Comparison of ENCODE assay signal across 38 cellular contexts in the genomic region with DNA sequence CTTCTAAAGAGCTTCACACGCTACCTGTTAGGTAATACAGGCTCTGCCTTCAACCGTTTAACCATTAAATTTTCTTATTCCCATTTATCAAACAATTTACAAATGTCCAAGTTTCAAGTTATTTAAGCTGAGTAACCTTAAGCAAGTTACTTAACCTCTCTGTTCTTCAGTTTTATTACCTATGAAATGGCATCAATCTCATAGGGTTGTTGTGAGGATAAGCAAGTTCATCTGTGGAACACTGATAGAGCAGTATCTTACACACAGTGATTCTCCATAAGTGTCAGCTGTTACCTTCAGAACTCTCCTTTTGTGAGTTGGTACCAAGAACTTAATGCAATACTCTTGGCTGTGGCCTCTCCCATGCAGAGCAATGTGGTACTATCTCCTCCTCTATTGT. TPM values are rescaled to one million over a fixed set of nuclear protein-coding genes. Genes with fewer than 3 reads are reported as not detected.
"Had no signal": no experiment of that assay in that cellular context is flagged by ENCODE, and none has a peak within 500 bp of the region (broad histone marks: within the 10 kb centered on the region; RNA-seq: fewer than 3 reads in every experiment).

No MANE protein-coding gene starts in this region.

- H3K36me3 ChIP-seq: MG63 had no signal

- H3K9me3 ChIP-seq: MG63 had no signal

- DNase-seq: Karpas-422, Kasumi-1, MG63, MM.1S, MV-4-11, NCI-H1048, NCI-H1092, NCI-H1092 treated with DMSO at 0.1 percent for 48 hours, NCI-H1105, NCI-H1105 treated with DMSO at 0.1 percent for 48 hours, NCI-H1417, NCI-H1417 treated with DMSO at 0.1 percent for 48 hours, NCI-H1436, NCI-H1436 treated with DMSO at 0.1 percent for 48 hours, NCI-H146, NCI-H1694, NCI-H1694 treated with DMSO at 0.1 percent for 48 hours, NCI-H187, NCI-H187 treated with DMSO at 0.1 percent for 48 hours, NCI-H2029, NCI-H2029 treated with DMSO at 0.1 percent for 48 hours, NCI-H2081, NCI-H2081 treated with DMSO at 0.1 percent for 48 hours, NCI-H2107, NCI-H2171, NCI-H2171 treated with DMSO at 0.1 percent for 48 hours, NCI-H2227 treated with DMSO at 0.1 percent for 48 hours, NCI-H226, NCI-H345, NCI-H446, NCI-H446 treated with DMSO at 0.1 percent for 48 hours, NCI-H510A, NCI-H510A treated with DMSO at 0.1 percent for 48 hours, NCI-H524 had no signal

- H3K27me3 ChIP-seq: MG63 had no signal

- H3K4me3 ChIP-seq: MG63 had no signal

RNA-seq across cellular contexts. Expression of a gene that starts 40.0 kb away (rescaled TPM):
- total RNA-seq: LHCN-M2, M059J, MCF 10A, NCI-H460 had no signal
